ENCODE assay signal across 15 cellular contexts in the genomic region with DNA sequence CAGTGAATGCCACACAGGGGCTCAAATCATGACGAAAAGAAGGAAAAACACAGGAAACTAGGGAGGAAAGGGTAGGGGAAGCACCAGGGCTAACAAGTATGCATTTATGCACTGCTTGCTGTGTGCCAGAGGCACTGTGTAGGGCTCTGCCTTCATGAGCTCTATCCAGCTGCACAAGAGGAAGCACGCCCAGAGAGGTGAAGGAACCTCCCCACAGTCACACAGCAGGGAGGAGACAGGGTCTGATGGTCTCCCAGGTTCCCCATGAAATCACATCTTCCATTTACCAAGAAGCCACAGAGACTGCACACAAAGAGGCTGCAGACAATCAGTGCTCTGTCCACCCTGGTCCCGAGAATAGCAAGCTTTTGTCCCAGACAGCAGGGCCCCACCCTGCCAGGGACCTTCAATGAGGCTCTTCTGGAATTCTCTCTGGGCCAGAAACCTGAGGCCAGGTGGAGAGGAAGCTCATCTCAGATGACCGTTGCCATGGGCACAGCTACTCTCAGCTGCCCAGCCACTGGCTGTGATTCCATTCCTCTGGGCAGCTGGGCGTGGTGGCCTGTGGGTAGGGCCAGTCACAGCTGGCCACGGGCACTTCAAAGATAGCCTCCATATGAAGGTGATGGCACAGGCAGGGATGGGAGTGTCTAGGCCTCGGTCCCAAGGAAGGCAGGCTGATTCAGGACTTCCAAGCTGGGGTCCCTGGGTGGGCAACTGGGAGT. TPM values are rescaled to one million over a fixed set of nuclear protein-coding genes. Genes with fewer than 3 reads are reported as not detected.
A peak's percentile ranks its signal among the peaks of the same experiment; 100 is the strongest.
DNase-seq lines count a peak whose midpoint lies in the region; ATAC-seq and TF ChIP-seq lines count a peak whose summit lies in the region.
"Had no signal": no experiment of that assay in that cellular context is flagged by ENCODE, and none has a peak within 500 bp of the region (broad histone marks: within the 10 kb centered on the region; RNA-seq: fewer than 3 reads in every experiment).

No MANE protein-coding gene starts in this region.

- no peak for TF ChIP-seq CTCF in PC-9 (conservative IDR thresholded peaks at IDR 0.05)

- POLR2A ChIA-PET in PC-9 (lab: Charles Lee; ENCODE audit: unreplicated experiment): interaction anchor here (0.6 to 0.7 kb wide), 3 partner anchors 48 to 1308 kb away, joined by 4 to 5 read pairs (median 4); no protein-coding TSS in a partner anchor

- H3K27ac ChIP-seq in PC-9: no peak overlapping the region
- H3K27ac ChIP-seq: cardiac muscle cell, esophagus squamous epithelium had no signal

- no TSS peak for BruUV-seq in PC-9 (replicated peaks; lab: Mats Ljungman, UMichigan)

- DNase-seq in Ammon's horn (ENCODE audit: low spot score): peak; percentile 23
- DNase-seq in PC-9: peak; percentile 88 to 92
- DNase-seq in left colon: peak in 1 of 2 donors; percentile 53
- DNase-seq in AML-193 (lab: John Stamatoyannopoulos, UW): no peak
- no peak for DNase-seq in NCI-H1048 (lab: John Stamatoyannopoulos, UW)
- DNase-seq: activated effector memory CD4-positive, alpha-beta T cell treated with Interleukin-2 at 50 U/mL for 16 hours; esophagus squamous epithelium; HCEC 1CT; MM.1S; SIG-M5; stimulated activated CD4-positive, alpha-beta T cell treated with anti-CD3 and anti-CD28 coated beads, Interleukin-12 subunit alpha, Interleukin-12 subunit beta, amount 100 ng/mL, for 4 hours had no signal

- H3K4me2 ChIP-seq in PC-9: peak overlapping the region; percentile 13; the same call in 1 of the 2 replicates

- TF ChIP-seq RAD21 in Ishikawa (IDR thresholded peaks at IDR 0.05; ENCODE audit: low read depth): no peak

- CTCF ChIA-PET in PC-9 (lab: Charles Lee): interaction anchor here (0.6 to 1.0 kb wide), 3 partner anchors 23 to 303 kb away, joined by 3 read pairs; no protein-coding TSS in a partner anchor

- ATAC-seq in left colon (peak; percentile 75), HG03571 (IDR thresholded peaks at IDR 0.05; ENCODE audit: unreplicated experiment) (no peak), GM21723 (IDR thresholded peaks at IDR 0.05; ENCODE audit: unreplicated experiment) (no peak)

- H3K4me1 ChIP-seq in PC-9 (replicated peaks; ENCODE audit: insufficient read depth): peaks cover 34% of the 10 kb centered on the region

- intact Hi-C loops in PC-9 (cut with micrococcal nuclease; ENCODE audit: unreplicated experiment): loop anchor here (2.0 kb wide), 1 partner anchor 18 kb away; no protein-coding TSS in a partner anchor
- intact Hi-C loops in left colon (cut with DNase I, micrococcal nuclease): no loop called here

- H3K36me3 ChIP-seq in PC-9 (ENCODE audit: low read depth): no peaks in the 10 kb centered on the region
- H3K36me3 ChIP-seq: cardiac muscle cell, esophagus squamous epithelium had no signal

- H3K9me2 ChIP-seq in PC-9 (ENCODE audit: insufficient read depth): no peaks in the 10 kb centered on the region

- no peak overlapping the region for H2AFZ ChIP-seq in PC-9

- H3F3A ChIP-seq in PC-9 (ENCODE audit: insufficient read depth, low read depth): peaks cover 23% of the 10 kb centered on the region; the same call in 1 of the 2 replicates

- no peaks in the 10 kb centered on the region for H3K9me3 ChIP-seq in PC-9 (ENCODE audit: insufficient read depth, low read depth)
- H3K9me3 ChIP-seq: esophagus squamous epithelium had no signal

- H4K20me1 ChIP-seq in PC-9 (ENCODE audit: insufficient read depth): no peaks in the 10 kb centered on the region

- H3K4me3 ChIP-seq in PC-9: no peak overlapping the region
- H3K4me3 ChIP-seq: cardiac muscle cell, esophagus squamous epithelium had no signal

- no peaks in the 10 kb centered on the region for H3K27me3 ChIP-seq in PC-9 (ENCODE audit: insufficient read depth, low read depth)
- H3K27me3 ChIP-seq: cardiac muscle cell, esophagus squamous epithelium had no signal

- no peaks in the 10 kb centered on the region for H3K79me2 ChIP-seq in PC-9 (ENCODE audit: low read depth)

- 0 out of 2 replicates have a peak, but pooled peaks have one; percentile 23 for TF ChIP-seq EP300 in Ishikawa (IDR thresholded peaks at IDR 0.05; ENCODE audit: borderline replicate concordance)

TF ChIP-seq in Ishikawa, 13 proteins besides CTCF, POLR2A, EP300 and RAD21:
- TF ChIP-seq YY1 (IDR thresholded peaks at IDR 0.05; ENCODE audit: low read depth) (no peak), EGR1 (IDR thresholded peaks at IDR 0.05) (no peak), TAF1 (IDR thresholded peaks at IDR 0.05; ENCODE audit: low read depth) (no peak), ZBTB7A (IDR thresholded peaks at IDR 0.05; ENCODE audit: low read depth) (no peak), FOXM1 (IDR thresholded peaks at IDR 0.05; ENCODE audit: borderline replicate concordance, low read depth) (no peak), TCF12 (IDR thresholded peaks at IDR 0.05; ENCODE audit: low read depth) (peak; percentile 51; the same call in 1 of the 2 replicates), TEAD4 (IDR thresholded peaks at IDR 0.05) (peak; percentile 59; the same call in 1 of the 2 replicates), CEBPB (IDR thresholded peaks at IDR 0.05) (no peak)
- TF ChIP-seq, protein P1, sequence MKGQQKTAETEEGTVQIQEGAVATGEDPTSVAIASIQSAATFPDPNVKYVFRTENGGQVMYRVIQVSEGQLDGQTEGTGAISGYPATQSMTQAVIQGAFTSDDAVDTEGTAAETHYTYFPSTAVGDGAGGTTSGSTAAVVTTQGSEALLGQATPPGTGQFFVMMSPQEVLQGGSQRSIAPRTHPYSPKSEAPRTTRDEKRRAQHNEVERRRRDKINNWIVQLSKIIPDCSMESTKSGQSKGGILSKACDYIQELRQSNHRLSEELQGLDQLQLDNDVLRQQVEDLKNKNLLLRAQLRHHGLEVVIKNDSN (IDR thresholded peaks at IDR 0.05): no peak
- TF ChIP-seq, protein P2, sequence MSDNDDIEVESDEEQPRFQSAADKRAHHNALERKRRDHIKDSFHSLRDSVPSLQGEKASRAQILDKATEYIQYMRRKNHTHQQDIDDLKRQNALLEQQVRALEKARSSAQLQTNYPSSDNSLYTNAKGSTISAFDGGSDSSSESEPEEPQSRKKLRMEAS (IDR thresholded peaks at IDR 0.05): peak; percentile 63; the same call in 1 of the 2 replicates

RNA-seq across cellular contexts. Expression of a gene that starts 7.3 kb away (rescaled TPM):
- total RNA-seq in PC-9 (2021) (3.1 and 3.2 TPM in 2 replicates), left colon (under 1 TPM; 0.09 to 0.36 TPM)

RNA-seq across cellular contexts. Expression of a gene that starts 39.8 kb away (rescaled TPM):
- total RNA-seq in PC-9 (2021) (30.3 and 31.8 TPM in 2 replicates), left colon (100 to 1,000 TPM in 1 of 2 donors, 10 to 100 TPM in 1; 95.0 to 128 TPM)

RNA-seq across cellular contexts. Expression of a gene that starts 59.6 kb away (rescaled TPM):
- total RNA-seq in PC-9 (2021): 17.6 and 19.2 TPM in 2 replicates
- total RNA-seq in left colon: 10 to 100 TPM; 15.0 to 17.2 TPM

Comparison
In these comparisons a context has a peak if more than half of its experiments do, and no peak if none do; other contexts are left out.
1. DNase-seq: peak in Ammon's horn (single experiment) and PC-9 (2 of 2); none in AML-193 (0 of 2) and NCI-H1048 (single experiment).